Comparison of ENCODE assay signal across 1 cellular context in genomic region chr5:139738777-139739611, GRCh38.
TF ChIP-seq lines count a peak whose summit lies in the region.

No MANE protein-coding gene starts in this region.

TF ChIP-seq in H1, 55 proteins besides CTCF, POLR2A, EP300 and RAD21:
- TF ChIP-seq GTF2F1 (IDR thresholded peaks at IDR 0.05; ENCODE audit: borderline replicate concordance, low read depth, low read length) (no peak), YY1 (IDR thresholded peaks at IDR 0.05; ENCODE audit: low read depth, low read length) (no peak), TCF12 (IDR thresholded peaks at IDR 0.05; ENCODE audit: low read depth, low read length) (no peak), SAP30 (IDR thresholded peaks at IDR 0.05; ENCODE audit: insufficient read depth, insufficient replicate concordance, low read length) (no peak), CBX5 (IDR thresholded peaks at IDR 0.05; ENCODE audit: low read depth, low read length) (no peak), SP4 (IDR thresholded peaks at IDR 0.05; ENCODE audit: low read length) (no peak), CHD7 (IDR thresholded peaks at IDR 0.05; ENCODE audit: insufficient replicate concordance, low read length) (no peak), USF2 (IDR thresholded peaks at IDR 0.05; ENCODE audit: low read length) (no peak), JUND (IDR thresholded peaks at IDR 0.05; ENCODE audit: low read length) (no peak), BRCA1 (IDR thresholded peaks at IDR 0.05; ENCODE audit: low read depth, low read length) (no peak), SIN3A (conservative IDR thresholded peaks at IDR 0.05 in 1 of 2, IDR thresholded peaks at IDR 0.05 in 1 of 2; ENCODE audit: low read depth in 1 of 2, low read length in 2 of 2) (no peak), HDAC6 (IDR thresholded peaks at IDR 0.05; ENCODE audit: low read depth, low read length) (no peak), POLR2AphosphoS5 (IDR thresholded peaks at IDR 0.05; ENCODE audit: low read depth, low read length) (no peak), KDM5A (IDR thresholded peaks at IDR 0.05; ENCODE audit: low read length) (no peak), KDM1A (IDR thresholded peaks at IDR 0.05; ENCODE audit: borderline replicate concordance, low read length) (no peak), SUZ12 (IDR thresholded peaks at IDR 0.05; ENCODE audit: low read length) (no peak), ATF3 (IDR thresholded peaks at IDR 0.05; ENCODE audit: insufficient read depth, low read depth, low read length) (no peak)
TF ChIP-seq in H1: peak in this region for 0.
